Comparison of ENCODE assay signal across 1 cellular context in genomic region chr9:12719431-12719830, GRCh38.
TF ChIP-seq lines count a peak whose summit lies in the region.

No MANE protein-coding gene starts in this region.

TF ChIP-seq in WTC11, 78 proteins besides CTCF, POLR2A, EP300 and RAD21 (continued from another document):
- no peak for TF ChIP-seq AR (CRISPR knock-in tag; IDR thresholded peaks at IDR 0.05)
